ENCODE assay signal across 8 cellular contexts in genomic region chr2:111168528-111168929, GRCh38.
A peak's percentile ranks its signal among the peaks of the same experiment; 100 is the strongest.
DNase-seq lines count a peak whose midpoint lies in the region; ATAC-seq and TF ChIP-seq lines count a peak whose summit lies in the region.

No MANE protein-coding gene starts in this region.

- no peak overlapping the region for H3K4me3 Mint-ChIP-seq in T-helper 1 cell treated with Interleukin-12 subunit alpha and Interleukin-12 subunit beta and Interleukin-4 antibody, amounts not matched to agents 30 μg/mL and 1 μg/mL, for 36 hours

- H3K27ac Mint-ChIP-seq in T-helper 1 cell treated with Interleukin-12 subunit alpha and Interleukin-12 subunit beta and Interleukin-4 antibody, amounts not matched to agents 30 μg/mL and 1 μg/mL, for 36 hours = peak overlapping the region; percentile 23

- peak; percentile 58 for DNase-seq in GM13976 (ENCODE audit: low spot score)
- DNase-seq in astrocyte of the hippocampus (ENCODE audit: low read depth, low spot score) = peak; percentile 79
- peak; percentile 35 for DNase-seq in non-pigmented ciliary epithelial cell (ENCODE audit: low read depth)
- DNase-seq in cerebellar nuclear complex (lab: John Stamatoyannopoulos, UW) = no peak
- no peak for DNase-seq in effector CD8-positive, alpha-beta T cell (lab: John Stamatoyannopoulos, UW)
- no peak for DNase-seq in retina

- no peak for TF ChIP-seq CTCF in GM13976 (IDR thresholded peaks at IDR 0.05; ENCODE audit: borderline replicate concordance, control extremely low read depth, extremely low read depth, insufficient read depth, missing control alignments)

- H3K9me3 Mint-ChIP-seq in T-helper 1 cell treated with Interleukin-12 subunit alpha and Interleukin-12 subunit beta and Interleukin-4 antibody, amounts not matched to agents 30 μg/mL and 1 μg/mL, for 36 hours = no peaks in the 10 kb centered on the region

- H3K36me3 Mint-ChIP-seq in T-helper 1 cell treated with Interleukin-12 subunit alpha and Interleukin-12 subunit beta and Interleukin-4 antibody, amounts not matched to agents 30 μg/mL and 1 μg/mL, for 36 hours (ENCODE audit: low read depth) = peaks cover 31% of the 10 kb centered on the region

- peaks cover 27% of the 10 kb centered on the region for H3K27me3 Mint-ChIP-seq in T-helper 1 cell treated with Interleukin-12 subunit alpha and Interleukin-12 subunit beta and Interleukin-4 antibody, amounts not matched to agents 30 μg/mL and 1 μg/mL, for 36 hours (ENCODE audit: low read depth)

- in situ Hi-C loops in GM13976 (cut with MboI; ENCODE audit: low sequenced_read_pairs, unreplicated experiment) = no loop called here

- ATAC-seq in HG02852 (IDR thresholded peaks at IDR 0.05; ENCODE audit: unreplicated experiment) = peak; percentile 83

- H3K4me1 Mint-ChIP-seq in T-helper 1 cell treated with Interleukin-12 subunit alpha and Interleukin-12 subunit beta and Interleukin-4 antibody, amounts not matched to agents 30 μg/mL and 1 μg/mL, for 36 hours (ENCODE audit: low read depth) = peaks cover 30% of the 10 kb centered on the region

Comparison
In these comparisons a context has a peak if more than half of its experiments do, and no peak if none do; other contexts are left out.
1. DNase-seq: peak in GM13976 (single experiment), astrocyte of the hippocampus (single experiment) and non-pigmented ciliary epithelial cell (single experiment); none in cerebellar nuclear complex (0 of 2), effector CD8-positive, alpha-beta T cell (single experiment) and retina (single experiment).